Comparison of ENCODE assay signal across 15 cellular contexts in genomic region chr2:120563616-120564015, GRCh38.
DNase-seq lines count a peak whose midpoint lies in the region; FAIRE-seq and TF ChIP-seq lines count a peak whose summit lies in the region.
"Had no signal": no experiment of that assay in that cellular context is flagged by ENCODE, and none has a peak within 500 bp of the region (broad histone marks: within the 10 kb centered on the region; RNA-seq: fewer than 3 reads in every experiment).

No MANE protein-coding gene starts in this region.

- no peaks in the 10 kb centered on the region for H3K79me2 ChIP-seq in neural progenitor cell (ENCODE audit: low read depth)

- H3K9ac ChIP-seq in neural progenitor cell, result no peak overlapping the region
- H3K9ac ChIP-seq: BLaER1, GM23248 had no signal

- H3K27me3 ChIP-seq in WERI-Rb-1 (ENCODE audit: insufficient read depth, low read depth, severe bottlenecking) (no peaks in the 10 kb centered on the region), neural progenitor cell (peaks cover 13% of the 10 kb centered on the region)
- H3K27me3 ChIP-seq: BLaER1 had no signal

- peaks cover 22% of the 10 kb centered on the region for H3K27me3 Mint-ChIP-seq in neural progenitor cell (ENCODE audit: insufficient read depth, low read depth)

- H3K9me3 ChIP-seq in WERI-Rb-1 (ENCODE audit: severe bottlenecking) (no peaks in the 10 kb centered on the region), neural progenitor cell (ENCODE audit: low read depth) (no peaks in the 10 kb centered on the region)
- H3K9me3 ChIP-seq: BLaER1 had no signal

- FAIRE-seq in urothelium cell line (lab: Jason Lieb, UNC), result peak; percentile 37
- FAIRE-seq: GM12878, GM18507, H54 had no signal

- no peak overlapping the region for H3K4me3 Mint-ChIP-seq in neural progenitor cell
- H3K4me3 Mint-ChIP-seq: CD4-positive, CD25-positive, alpha-beta regulatory T cell had no signal

- peaks cover 17% of the 10 kb centered on the region for H3K4me1 ChIP-seq in neural progenitor cell

- peaks cover 10% of the 10 kb centered on the region for H4K20me1 ChIP-seq in neural progenitor cell (ENCODE audit: low read depth)
- H4K20me1 ChIP-seq: BLaER1 had no signal

- peaks cover 50% of the 10 kb centered on the region for H3K4me1 Mint-ChIP-seq in neural progenitor cell

- no peak overlapping the region for H2AFZ ChIP-seq in neural progenitor cell (replicated peaks)
- H2AFZ ChIP-seq: GM23248 had no signal

- DNase-seq in NCI-H82 (lab: John Stamatoyannopoulos, UW) (peak; percentile 46), NCI-H82 treated with DMSO at 0.1 percent for 48 hours (lab: John Stamatoyannopoulos, UW; ENCODE audit: unreplicated experiment) (no peak), WERI-Rb-1 (no peak), neural progenitor cell (ENCODE audit: low spot score) (no peak), urothelium cell line (ENCODE audit: low spot score) (no peak), NCI-H1436 treated with DMSO at 0.1 percent for 48 hours (lab: John Stamatoyannopoulos, UW) (no peak), DMS53 treated with DMSO at 0.1 percent for 48 hours (lab: John Stamatoyannopoulos, UW; ENCODE audit: unreplicated experiment) (no peak)
- DNase-seq: 8988T; AML-193; CD4-positive, CD25-positive, alpha-beta regulatory T cell; GM23248 had no signal

- TF ChIP-seq CTCF in WERI-Rb-1 (IDR thresholded peaks at IDR 0.05; ENCODE audit: low read depth, low read length), result no peak
- TF ChIP-seq CTCF in neural progenitor cell (IDR thresholded peaks at IDR 0.05), result no peak

- no peaks in the 10 kb centered on the region for H3K9me3 Mint-ChIP-seq in neural progenitor cell
- H3K9me3 Mint-ChIP-seq: CD4-positive, CD25-positive, alpha-beta regulatory T cell had no signal

- H3K27ac Mint-ChIP-seq in neural progenitor cell, result peak overlapping the region; percentile 81
- H3K27ac Mint-ChIP-seq: CD4-positive, CD25-positive, alpha-beta regulatory T cell had no signal

- H3K36me3 Mint-ChIP-seq in neural progenitor cell, result no peaks in the 10 kb centered on the region
- H3K36me3 Mint-ChIP-seq: CD4-positive, CD25-positive, alpha-beta regulatory T cell had no signal

- H3K27ac ChIP-seq in WERI-Rb-1, result peak overlapping the region; percentile 63
- no peak overlapping the region for H3K27ac ChIP-seq in neural progenitor cell
- H3K27ac ChIP-seq: BLaER1, GM23248 had no signal

- no peaks in the 10 kb centered on the region for H3F3A ChIP-seq in neural progenitor cell (ENCODE audit: low read depth)

- H3K36me3 ChIP-seq in WERI-Rb-1 (no peaks in the 10 kb centered on the region), neural progenitor cell (no peaks in the 10 kb centered on the region)
- H3K36me3 ChIP-seq: BLaER1 had no signal

- no peak overlapping the region for H3K4me3 ChIP-seq in WERI-Rb-1 (ENCODE audit: low read depth, low read length)
- H3K4me3 ChIP-seq in neural progenitor cell, result no peak overlapping the region
- H3K4me3 ChIP-seq: BLaER1, GM12878, GM23248 had no signal

- H3K4me2 ChIP-seq in neural progenitor cell, result no peak overlapping the region
- H3K4me2 ChIP-seq: BLaER1 had no signal
